Comparison of ENCODE assay signal across 1 cellular context in the genomic region with DNA sequence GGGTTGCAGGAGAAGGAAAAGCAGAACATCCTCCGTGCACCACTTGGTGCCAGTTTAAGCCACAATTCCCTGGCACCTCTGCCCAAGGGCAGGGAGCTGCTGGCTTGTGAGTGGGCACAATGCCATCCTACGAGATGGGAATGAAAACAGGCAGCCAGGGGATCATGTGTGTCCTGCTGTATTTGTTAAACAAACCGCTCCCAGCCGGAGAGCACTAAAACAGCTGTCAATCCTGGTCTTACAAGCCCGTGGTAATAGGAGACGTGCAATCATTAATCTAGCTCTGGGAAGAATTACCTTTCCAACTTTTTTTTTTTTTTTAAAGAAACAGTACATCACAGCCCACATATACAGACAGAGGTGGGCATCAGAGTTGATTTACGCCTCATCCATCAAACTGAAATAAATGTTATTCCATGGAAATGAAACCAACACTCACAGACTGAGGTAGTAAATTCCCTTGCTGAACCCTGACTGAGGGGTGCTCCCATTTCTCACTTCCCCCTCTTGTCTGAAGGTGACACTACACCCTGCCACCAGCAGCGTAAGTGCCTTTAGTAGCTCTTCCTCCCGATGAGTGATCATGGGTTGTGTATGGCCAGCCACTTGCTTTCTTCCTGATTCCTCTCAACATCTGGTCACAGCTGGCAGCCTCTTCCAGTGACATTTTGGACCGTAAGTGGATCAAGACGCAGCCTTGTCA.
TF ChIP-seq lines count a peak whose summit lies in the region.

No MANE protein-coding gene starts in this region.

TF ChIP-seq in GM23338, 12 proteins besides CTCF, POLR2A, EP300 and RAD21 (continued from another document):
- TF ChIP-seq, protein P1, sequence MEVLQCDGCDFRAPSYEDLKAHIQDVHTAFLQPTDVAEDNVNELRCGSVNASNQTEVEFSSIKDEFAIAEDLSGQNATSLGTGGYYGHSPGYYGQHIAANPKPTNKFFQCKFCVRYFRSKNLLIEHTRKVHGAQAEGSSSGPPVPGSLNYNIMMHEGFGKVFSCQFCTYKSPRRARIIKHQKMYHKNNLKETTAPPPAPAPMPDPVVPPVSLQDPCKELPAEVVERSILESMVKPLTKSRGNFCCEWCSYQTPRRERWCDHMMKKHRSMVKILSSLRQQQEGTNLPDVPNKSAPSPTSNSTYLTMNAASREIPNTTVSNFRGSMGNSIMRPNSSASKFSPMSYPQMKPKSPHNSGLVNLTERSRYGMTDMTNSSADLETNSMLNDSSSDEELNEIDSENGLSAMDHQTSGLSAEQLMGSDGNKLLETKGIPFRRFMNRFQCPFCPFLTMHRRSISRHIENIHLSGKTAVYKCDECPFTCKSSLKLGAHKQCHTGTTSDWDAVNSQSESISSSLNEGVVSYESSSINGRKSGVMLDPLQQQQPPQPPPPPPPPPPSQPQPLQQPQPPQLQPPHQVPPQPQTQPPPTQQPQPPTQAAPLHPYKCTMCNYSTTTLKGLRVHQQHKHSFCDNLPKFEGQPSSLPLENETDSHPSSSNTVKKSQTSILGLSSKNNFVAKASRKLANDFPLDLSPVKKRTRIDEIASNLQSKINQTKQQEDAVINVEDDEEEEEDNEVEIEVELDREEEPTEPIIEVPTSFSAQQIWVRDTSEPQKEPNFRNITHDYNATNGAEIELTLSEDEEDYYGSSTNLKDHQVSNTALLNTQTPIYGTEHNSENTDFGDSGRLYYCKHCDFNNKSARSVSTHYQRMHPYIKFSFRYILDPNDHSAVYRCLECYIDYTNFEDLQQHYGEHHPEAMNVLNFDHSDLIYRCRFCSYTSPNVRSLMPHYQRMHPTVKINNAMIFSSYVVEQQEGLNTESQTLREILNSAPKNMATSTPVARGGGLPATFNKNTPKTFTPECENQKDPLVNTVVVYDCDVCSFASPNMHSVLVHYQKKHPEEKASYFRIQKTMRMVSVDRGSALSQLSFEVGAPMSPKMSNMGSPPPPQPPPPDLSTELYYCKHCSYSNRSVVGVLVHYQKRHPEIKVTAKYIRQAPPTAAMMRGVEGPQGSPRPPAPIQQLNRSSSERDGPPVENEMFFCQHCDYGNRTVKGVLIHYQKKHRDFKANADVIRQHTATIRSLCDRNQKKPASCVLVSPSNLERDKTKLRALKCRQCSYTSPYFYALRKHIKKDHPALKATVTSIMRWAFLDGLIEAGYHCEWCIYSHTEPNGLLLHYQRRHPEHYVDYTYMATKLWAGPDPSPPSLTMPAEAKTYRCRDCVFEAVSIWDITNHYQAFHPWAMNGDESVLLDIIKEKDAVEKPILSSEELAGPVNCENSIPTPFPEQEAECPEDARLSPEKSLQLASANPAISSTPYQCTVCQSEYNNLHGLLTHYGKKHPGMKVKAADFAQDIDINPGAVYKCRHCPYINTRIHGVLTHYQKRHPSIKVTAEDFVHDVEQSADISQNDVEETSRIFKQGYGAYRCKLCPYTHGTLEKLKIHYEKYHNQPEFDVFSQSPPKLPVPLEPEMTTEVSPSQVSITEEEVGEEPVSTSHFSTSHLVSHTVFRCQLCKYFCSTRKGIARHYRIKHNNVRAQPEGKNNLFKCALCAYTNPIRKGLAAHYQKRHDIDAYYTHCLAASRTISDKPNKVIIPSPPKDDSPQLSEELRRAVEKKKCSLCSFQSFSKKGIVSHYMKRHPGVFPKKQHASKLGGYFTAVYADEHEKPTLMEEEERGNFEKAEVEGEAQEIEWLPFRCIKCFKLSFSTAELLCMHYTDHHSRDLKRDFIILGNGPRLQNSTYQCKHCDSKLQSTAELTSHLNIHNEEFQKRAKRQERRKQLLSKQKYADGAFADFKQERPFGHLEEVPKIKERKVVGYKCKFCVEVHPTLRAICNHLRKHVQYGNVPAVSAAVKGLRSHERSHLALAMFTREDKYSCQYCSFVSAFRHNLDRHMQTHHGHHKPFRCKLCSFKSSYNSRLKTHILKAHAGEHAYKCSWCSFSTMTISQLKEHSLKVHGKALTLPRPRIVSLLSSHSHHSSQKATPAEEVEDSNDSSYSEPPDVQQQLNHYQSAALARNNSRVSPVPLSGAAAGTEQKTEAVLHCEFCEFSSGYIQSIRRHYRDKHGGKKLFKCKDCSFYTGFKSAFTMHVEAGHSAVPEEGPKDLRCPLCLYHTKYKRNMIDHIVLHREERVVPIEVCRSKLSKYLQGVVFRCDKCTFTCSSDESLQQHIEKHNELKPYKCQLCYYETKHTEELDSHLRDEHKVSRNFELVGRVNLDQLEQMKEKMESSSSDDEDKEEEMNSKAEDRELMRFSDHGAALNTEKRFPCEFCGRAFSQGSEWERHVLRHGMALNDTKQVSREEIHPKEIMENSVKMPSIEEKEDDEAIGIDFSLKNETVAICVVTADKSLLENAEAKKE (CRISPR knock-in tag; IDR thresholded peaks at IDR 0.05) = no peak
- no peak for TF ChIP-seq ZNF114 (CRISPR knock-in tag; IDR thresholded peaks at IDR 0.05)
- TF ChIP-seq JUNB (IDR thresholded peaks at IDR 0.05; ENCODE audit: unreplicated experiment) = no peak
- TF ChIP-seq, protein P2, sequence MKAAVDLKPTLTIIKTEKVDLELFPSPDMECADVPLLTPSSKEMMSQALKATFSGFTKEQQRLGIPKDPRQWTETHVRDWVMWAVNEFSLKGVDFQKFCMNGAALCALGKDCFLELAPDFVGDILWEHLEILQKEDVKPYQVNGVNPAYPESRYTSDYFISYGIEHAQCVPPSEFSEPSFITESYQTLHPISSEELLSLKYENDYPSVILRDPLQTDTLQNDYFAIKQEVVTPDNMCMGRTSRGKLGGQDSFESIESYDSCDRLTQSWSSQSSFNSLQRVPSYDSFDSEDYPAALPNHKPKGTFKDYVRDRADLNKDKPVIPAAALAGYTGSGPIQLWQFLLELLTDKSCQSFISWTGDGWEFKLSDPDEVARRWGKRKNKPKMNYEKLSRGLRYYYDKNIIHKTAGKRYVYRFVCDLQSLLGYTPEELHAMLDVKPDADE (IDR thresholded peaks at IDR 0.05) = no peak
